Comparison of ENCODE assay signal across 8 cellular contexts in genomic region chr19:13838071-13838942, GRCh38. TPM values are rescaled to one million over a fixed set of nuclear protein-coding genes. Genes with fewer than 3 reads are reported as not detected.
DNase-seq lines count a peak whose midpoint lies in the region; ATAC-seq and TF ChIP-seq lines count a peak whose summit lies in the region.

No MANE protein-coding gene starts in this region.

- peaks cover 14% of the 10 kb centered on the region; the same call in 1 of the 2 replicates for H3K79me2 ChIP-seq in GM23338 (replicated peaks; ENCODE audit: insufficient read depth)

- H3K36me3 ChIP-seq in GM23338 (ENCODE audit: insufficient read depth), result no peaks in the 10 kb centered on the region

- peaks cover 18% of the 10 kb centered on the region; the same call in 1 of the 2 replicates for H3K4me1 ChIP-seq in GM23338 (ENCODE audit: insufficient read depth)

- no peak for TF ChIP-seq CTCF in GM23338 (conservative IDR thresholded peaks at IDR 0.05; ENCODE audit: low read depth in 2 of 2)
- no peak for TF ChIP-seq CTCF in fibroblast of the aortic adventitia (IDR thresholded peaks at IDR 0.05; ENCODE audit: insufficient read depth, low read length)

- no peaks in the 10 kb centered on the region; the same call in 1 of the 2 replicates for H4K20me1 ChIP-seq in GM23338 (replicated peaks; ENCODE audit: insufficient read depth)

- ATAC-seq in GM23338 (no peak), GM21447 (IDR thresholded peaks at IDR 0.05; ENCODE audit: unreplicated experiment) (no peak), GM21786 (IDR thresholded peaks at IDR 0.05; ENCODE audit: unreplicated experiment) (no peak)

- H3K9me2 ChIP-seq in GM23338 (ENCODE audit: insufficient read depth), result no peaks in the 10 kb centered on the region

- peaks cover 19% of the 10 kb centered on the region for H3K27me3 Mint-ChIP-seq in GM23338 (ENCODE audit: insufficient read depth, low read depth, poor library complexity)
- no peaks in the 10 kb centered on the region for H3K27me3 Mint-ChIP-seq in activated CD4-positive, alpha-beta memory T cell treated with anti-CD3 and anti-CD28 coated beads for 36 hours

- CTCF ChIA-PET in activated CD4-positive, alpha-beta memory T cell treated with anti-CD3 and anti-CD28 coated beads for 36 hours (lab: Charles Lee), result interaction anchor here (0.7 to 4.4 kb wide), 8 partner anchors 9 to 299 kb away, joined by 3 to 49 read pairs (median 5); partner anchors contain the start of gene IL27RA

- H3K27ac ChIP-seq in GM23338 (ENCODE audit: low read depth) (peak overlapping the region; percentile 63; the same call in 1 of the 2 replicates), skin epidermis (peak overlapping the region; percentile 89 to 100 (median 99))

- DNase-seq in GM23338 (ENCODE audit: low spot score) (no peak), fibroblast of the aortic adventitia (ENCODE audit: low read depth) (no peak), RPMI8226 (no peak), ecto neural progenitor cell (ENCODE audit: low spot score) (no peak)
- DNase-seq in activated CD4-positive, alpha-beta memory T cell treated with anti-CD3 and anti-CD28 coated beads for 36 hours, result no peak

- no peak overlapping the region for H3K4me3 Mint-ChIP-seq in GM23338
- H3K4me3 Mint-ChIP-seq in activated CD4-positive, alpha-beta memory T cell treated with anti-CD3 and anti-CD28 coated beads for 36 hours, result peak overlapping the region; percentile 91

- H3K36me3 Mint-ChIP-seq in GM23338 (ENCODE audit: low read depth), result no peaks in the 10 kb centered on the region
- H3K36me3 Mint-ChIP-seq in activated CD4-positive, alpha-beta memory T cell treated with anti-CD3 and anti-CD28 coated beads for 36 hours, result peaks cover 58% of the 10 kb centered on the region

- H3K27ac Mint-ChIP-seq in GM23338, result 0 out of 2 replicates have a peak overlapping the region, but pooled peaks have one; percentile 52
- H3K27ac Mint-ChIP-seq in activated CD4-positive, alpha-beta memory T cell treated with anti-CD3 and anti-CD28 coated beads for 36 hours, result peak overlapping the region; percentile 97

- no peak overlapping the region for H3K4me2 ChIP-seq in GM23338

- intact Hi-C loops in activated CD4-positive, alpha-beta memory T cell treated with anti-CD3 and anti-CD28 coated beads for 36 hours (cut with micrococcal nuclease), result loop anchor here (5.0 kb wide), 2 partner anchors 529 to 671 kb away; no protein-coding TSS in a partner anchor

- POLR2A ChIA-PET in activated CD4-positive, alpha-beta memory T cell treated with anti-CD3 and anti-CD28 coated beads for 36 hours (lab: Charles Lee), result interaction anchor here (0.7 to 5.3 kb wide), 4 partner anchors 11 to 90 kb away, joined by 4 to 80 read pairs (median 7); partner anchors contain the start of gene C19orf53

- no peak overlapping the region for H2AFZ ChIP-seq in GM23338

- H3K4me3 ChIP-seq in GM23338 (no peak overlapping the region), fibroblast of the aortic adventitia (ENCODE audit: low read depth, low read length) (peak overlapping the region; percentile 97), skin epidermis (peak overlapping the region; percentile 71 to 100 (median 94))

- H3K9me3 Mint-ChIP-seq in GM23338, result no peaks in the 10 kb centered on the region
- H3K9me3 Mint-ChIP-seq in activated CD4-positive, alpha-beta memory T cell treated with anti-CD3 and anti-CD28 coated beads for 36 hours, result no peaks in the 10 kb centered on the region

- H3F3A ChIP-seq in GM23338 (replicated peaks; ENCODE audit: low read depth), result peaks cover 7% of the 10 kb centered on the region; the same call in 1 of the 2 replicates

- peaks cover 22% of the 10 kb centered on the region for H3K4me1 Mint-ChIP-seq in GM23338
- H3K4me1 Mint-ChIP-seq in activated CD4-positive, alpha-beta memory T cell treated with anti-CD3 and anti-CD28 coated beads for 36 hours (ENCODE audit: low read depth), result peaks cover 33% of the 10 kb centered on the region

- no peaks in the 10 kb centered on the region for H3K27me3 ChIP-seq in GM23338 (ENCODE audit: insufficient read depth)

TF ChIP-seq in GM23338, 12 proteins besides CTCF, POLR2A, EP300 and RAD21:
- TF ChIP-seq, protein P1, sequence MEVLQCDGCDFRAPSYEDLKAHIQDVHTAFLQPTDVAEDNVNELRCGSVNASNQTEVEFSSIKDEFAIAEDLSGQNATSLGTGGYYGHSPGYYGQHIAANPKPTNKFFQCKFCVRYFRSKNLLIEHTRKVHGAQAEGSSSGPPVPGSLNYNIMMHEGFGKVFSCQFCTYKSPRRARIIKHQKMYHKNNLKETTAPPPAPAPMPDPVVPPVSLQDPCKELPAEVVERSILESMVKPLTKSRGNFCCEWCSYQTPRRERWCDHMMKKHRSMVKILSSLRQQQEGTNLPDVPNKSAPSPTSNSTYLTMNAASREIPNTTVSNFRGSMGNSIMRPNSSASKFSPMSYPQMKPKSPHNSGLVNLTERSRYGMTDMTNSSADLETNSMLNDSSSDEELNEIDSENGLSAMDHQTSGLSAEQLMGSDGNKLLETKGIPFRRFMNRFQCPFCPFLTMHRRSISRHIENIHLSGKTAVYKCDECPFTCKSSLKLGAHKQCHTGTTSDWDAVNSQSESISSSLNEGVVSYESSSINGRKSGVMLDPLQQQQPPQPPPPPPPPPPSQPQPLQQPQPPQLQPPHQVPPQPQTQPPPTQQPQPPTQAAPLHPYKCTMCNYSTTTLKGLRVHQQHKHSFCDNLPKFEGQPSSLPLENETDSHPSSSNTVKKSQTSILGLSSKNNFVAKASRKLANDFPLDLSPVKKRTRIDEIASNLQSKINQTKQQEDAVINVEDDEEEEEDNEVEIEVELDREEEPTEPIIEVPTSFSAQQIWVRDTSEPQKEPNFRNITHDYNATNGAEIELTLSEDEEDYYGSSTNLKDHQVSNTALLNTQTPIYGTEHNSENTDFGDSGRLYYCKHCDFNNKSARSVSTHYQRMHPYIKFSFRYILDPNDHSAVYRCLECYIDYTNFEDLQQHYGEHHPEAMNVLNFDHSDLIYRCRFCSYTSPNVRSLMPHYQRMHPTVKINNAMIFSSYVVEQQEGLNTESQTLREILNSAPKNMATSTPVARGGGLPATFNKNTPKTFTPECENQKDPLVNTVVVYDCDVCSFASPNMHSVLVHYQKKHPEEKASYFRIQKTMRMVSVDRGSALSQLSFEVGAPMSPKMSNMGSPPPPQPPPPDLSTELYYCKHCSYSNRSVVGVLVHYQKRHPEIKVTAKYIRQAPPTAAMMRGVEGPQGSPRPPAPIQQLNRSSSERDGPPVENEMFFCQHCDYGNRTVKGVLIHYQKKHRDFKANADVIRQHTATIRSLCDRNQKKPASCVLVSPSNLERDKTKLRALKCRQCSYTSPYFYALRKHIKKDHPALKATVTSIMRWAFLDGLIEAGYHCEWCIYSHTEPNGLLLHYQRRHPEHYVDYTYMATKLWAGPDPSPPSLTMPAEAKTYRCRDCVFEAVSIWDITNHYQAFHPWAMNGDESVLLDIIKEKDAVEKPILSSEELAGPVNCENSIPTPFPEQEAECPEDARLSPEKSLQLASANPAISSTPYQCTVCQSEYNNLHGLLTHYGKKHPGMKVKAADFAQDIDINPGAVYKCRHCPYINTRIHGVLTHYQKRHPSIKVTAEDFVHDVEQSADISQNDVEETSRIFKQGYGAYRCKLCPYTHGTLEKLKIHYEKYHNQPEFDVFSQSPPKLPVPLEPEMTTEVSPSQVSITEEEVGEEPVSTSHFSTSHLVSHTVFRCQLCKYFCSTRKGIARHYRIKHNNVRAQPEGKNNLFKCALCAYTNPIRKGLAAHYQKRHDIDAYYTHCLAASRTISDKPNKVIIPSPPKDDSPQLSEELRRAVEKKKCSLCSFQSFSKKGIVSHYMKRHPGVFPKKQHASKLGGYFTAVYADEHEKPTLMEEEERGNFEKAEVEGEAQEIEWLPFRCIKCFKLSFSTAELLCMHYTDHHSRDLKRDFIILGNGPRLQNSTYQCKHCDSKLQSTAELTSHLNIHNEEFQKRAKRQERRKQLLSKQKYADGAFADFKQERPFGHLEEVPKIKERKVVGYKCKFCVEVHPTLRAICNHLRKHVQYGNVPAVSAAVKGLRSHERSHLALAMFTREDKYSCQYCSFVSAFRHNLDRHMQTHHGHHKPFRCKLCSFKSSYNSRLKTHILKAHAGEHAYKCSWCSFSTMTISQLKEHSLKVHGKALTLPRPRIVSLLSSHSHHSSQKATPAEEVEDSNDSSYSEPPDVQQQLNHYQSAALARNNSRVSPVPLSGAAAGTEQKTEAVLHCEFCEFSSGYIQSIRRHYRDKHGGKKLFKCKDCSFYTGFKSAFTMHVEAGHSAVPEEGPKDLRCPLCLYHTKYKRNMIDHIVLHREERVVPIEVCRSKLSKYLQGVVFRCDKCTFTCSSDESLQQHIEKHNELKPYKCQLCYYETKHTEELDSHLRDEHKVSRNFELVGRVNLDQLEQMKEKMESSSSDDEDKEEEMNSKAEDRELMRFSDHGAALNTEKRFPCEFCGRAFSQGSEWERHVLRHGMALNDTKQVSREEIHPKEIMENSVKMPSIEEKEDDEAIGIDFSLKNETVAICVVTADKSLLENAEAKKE (CRISPR knock-in tag; IDR thresholded peaks at IDR 0.05), result no peak

RNA-seq across cellular contexts. Expression of gene NANOS3, which starts 38.6 kb away (rescaled TPM):
- total RNA-seq in GM23338 (2014; rRNA removed; shearing (Covaris generic)), result not detected in 2 replicates
- not detected in 2 replicates for polyA plus RNA-seq in GM23338 (2016; fragmentation: Nextera tagmentation; extraction: Ambion mirVana)
- total RNA-seq in activated CD4-positive, alpha-beta memory T cell treated with anti-CD3 and anti-CD28 coated beads for 36 hours, result 1 to 10 TPM; 1.1 to 2.7 TPM
- total RNA-seq in fibroblast of the aortic adventitia (ENCODE audit: low replicate concordance), result 0.27 TPM in 1 of 2 replicates, not detected in the other

RNA-seq across cellular contexts. Expression of gene ZSWIM4, which starts 43.1 kb away (rescaled TPM):
- 37.9 and 42.3 TPM in 2 replicates for total RNA-seq in GM23338 (2014; rRNA removed; shearing (Covaris generic))
- polyA plus RNA-seq in GM23338 (2016; fragmentation: Nextera tagmentation; extraction: Ambion mirVana), result 5.4 and 6.1 TPM in 2 replicates
- total RNA-seq in activated CD4-positive, alpha-beta memory T cell treated with anti-CD3 and anti-CD28 coated beads for 36 hours, result 10 to 100 TPM in 1 of 2 experiments, 1 to 10 TPM in 1; 9.2 to 10.2 TPM
- total RNA-seq in fibroblast of the aortic adventitia (ENCODE audit: low replicate concordance), result 0.57 and 6.7 TPM in 2 replicates
